Comparison of ENCODE assay signal across 1 cellular context in genomic region chr20:266604-267562, GRCh38.
TF ChIP-seq lines count a peak whose summit lies in the region.

No MANE protein-coding gene starts in this region.

TF ChIP-seq in K562, 482 proteins besides CTCF, POLR2A, EP300 and RAD21 (continued from another document and continues in another):
- TF ChIP-seq ZBTB49 (CRISPR knock-in tag; IDR thresholded peaks at IDR 0.05; ENCODE audit: borderline replicate concordance): 0 out of 2 replicates have a peak, but pooled peaks have one; percentile 53
- TF ChIP-seq ZNF41 (CRISPR knock-in tag; conservative IDR thresholded peaks at IDR 0.05): 0 out of 2 replicates have a peak, but pooled peaks have one; percentile 38
- TF ChIP-seq SP1 (CRISPR knock-in tag; IDR thresholded peaks at IDR 0.05): peak; percentile 90
- peak; percentile 38; the same call in 1 of the 2 replicates for TF ChIP-seq ZBTB9 (CRISPR knock-in tag; IDR thresholded peaks at IDR 0.05)
- TF ChIP-seq GTF2F1 (IDR thresholded peaks at IDR 0.05; ENCODE audit: low read depth, low read length): no peak
- TF ChIP-seq EP400 (IDR thresholded peaks at IDR 0.05): peak; percentile 89
- TF ChIP-seq NFYB (IDR thresholded peaks at IDR 0.05; ENCODE audit: extremely low read depth, insufficient read length): no peak
- TF ChIP-seq GATAD2B (IDR thresholded peaks at IDR 0.05; ENCODE audit: borderline replicate concordance): 0 out of 2 replicates have a peak, but pooled peaks have one; percentile 14
- TF ChIP-seq SMAD3 (CRISPR knock-in tag; conservative IDR thresholded peaks at IDR 0.05): 0 out of 2 replicates have a peak, but pooled peaks have one; percentile 22
- TF ChIP-seq ZNF408 (CRISPR knock-in tag; IDR thresholded peaks at IDR 0.05; ENCODE audit: low read depth): no peak
- peak; percentile 88 for TF ChIP-seq ZNF584 (CRISPR knock-in tag; IDR thresholded peaks at IDR 0.05; ENCODE audit: low read depth)
- no peak for TF ChIP-seq RBM39 (optimal IDR thresholded peaks at IDR 0.05; ENCODE audit: low read depth, low read length)
- TF ChIP-seq NR2C1 (IDR thresholded peaks at IDR 0.05): peak; percentile 52; the same call in 1 of the 2 replicates
- TF ChIP-seq NR2C1 (tag; IDR thresholded peaks at IDR 0.05): peak; percentile 59; the same call in 1 of the 2 replicates
- TF ChIP-seq, protein P1, sequence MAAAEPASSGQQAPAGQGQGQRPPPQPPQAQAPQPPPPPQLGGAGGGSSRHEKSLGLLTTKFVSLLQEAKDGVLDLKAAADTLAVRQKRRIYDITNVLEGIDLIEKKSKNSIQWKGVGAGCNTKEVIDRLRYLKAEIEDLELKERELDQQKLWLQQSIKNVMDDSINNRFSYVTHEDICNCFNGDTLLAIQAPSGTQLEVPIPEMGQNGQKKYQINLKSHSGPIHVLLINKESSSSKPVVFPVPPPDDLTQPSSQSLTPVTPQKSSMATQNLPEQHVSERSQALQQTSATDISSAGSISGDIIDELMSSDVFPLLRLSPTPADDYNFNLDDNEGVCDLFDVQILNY (CRISPR knock-in tag; IDR thresholded peaks at IDR 0.05): peak; percentile 94
- peak; percentile 38 for TF ChIP-seq TAF1 (IDR thresholded peaks at IDR 0.05; ENCODE audit: control insufficient read depth, extremely low read depth, insufficient read depth, low read length, severe bottlenecking)
- peak; percentile 21; the same call in 1 of the 2 replicates for TF ChIP-seq ZBED1 (IDR thresholded peaks at IDR 0.05)
- peak; percentile 74; the same call in 1 of the 2 replicates for TF ChIP-seq ZNF175 (CRISPR knock-in tag; IDR thresholded peaks at IDR 0.05; ENCODE audit: low read depth)
- peak in 1 of 2 experiments; percentile 47; a peak in 1 of 4 replicates for TF ChIP-seq TBL1XR1 (IDR thresholded peaks at IDR 0.05; ENCODE audit: low read length in 2 of 2)
- no peak; the same call in none of the 2 replicates for TF ChIP-seq JUND (IDR thresholded peaks at IDR 0.05; ENCODE audit: borderline replicate concordance, low read depth, low read length)
- TF ChIP-seq JUND (tag; IDR thresholded peaks at IDR 0.05; ENCODE audit: borderline replicate concordance, low read depth, low read length): peak; percentile 56; the same call in 2 of the 3 replicates
- peak; percentile 64 for TF ChIP-seq NCOR1 (IDR thresholded peaks at IDR 0.05)
- peak; percentile 92 for TF ChIP-seq ZNF589 (CRISPR knock-in tag; IDR thresholded peaks at IDR 0.05; ENCODE audit: low read depth)
- peak; percentile 75; the same call in 1 of the 2 replicates for TF ChIP-seq NBN (IDR thresholded peaks at IDR 0.05; ENCODE audit: low read depth)
- TF ChIP-seq, protein P2, sequence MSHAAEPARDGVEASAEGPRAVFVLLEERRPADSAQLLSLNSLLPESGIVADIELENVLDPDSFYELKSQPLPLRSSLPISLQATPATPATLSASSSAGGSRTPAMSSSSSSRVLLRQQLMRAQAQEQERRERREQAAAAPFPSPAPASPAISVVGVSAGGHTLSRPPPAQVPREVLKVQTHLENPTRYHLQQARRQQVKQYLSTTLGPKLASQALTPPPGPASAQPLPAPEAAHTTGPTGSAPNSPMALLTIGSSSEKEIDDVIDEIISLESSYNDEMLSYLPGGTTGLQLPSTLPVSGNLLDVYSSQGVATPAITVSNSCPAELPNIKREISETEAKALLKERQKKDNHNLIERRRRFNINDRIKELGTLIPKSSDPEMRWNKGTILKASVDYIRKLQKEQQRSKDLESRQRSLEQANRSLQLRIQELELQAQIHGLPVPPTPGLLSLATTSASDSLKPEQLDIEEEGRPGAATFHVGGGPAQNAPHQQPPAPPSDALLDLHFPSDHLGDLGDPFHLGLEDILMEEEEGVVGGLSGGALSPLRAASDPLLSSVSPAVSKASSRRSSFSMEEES (CRISPR knock-in tag; IDR thresholded peaks at IDR 0.05): peak; percentile 2; the same call in 1 of the 2 replicates
- peak; percentile 47 for TF ChIP-seq MEIS2 (IDR thresholded peaks at IDR 0.05; ENCODE audit: partially characterized antibody)
- TF ChIP-seq SOX6 (IDR thresholded peaks at IDR 0.05): peak; percentile 81
- no peak for TF ChIP-seq MAFG (tag; conservative IDR thresholded peaks at IDR 0.05)
- no peak for TF ChIP-seq PHTF2 (CRISPR knock-in tag; IDR thresholded peaks at IDR 0.05)
- peak; percentile 74; the same call in 1 of the 2 replicates for TF ChIP-seq LEF1 (IDR thresholded peaks at IDR 0.05)
- peak; percentile 43; the same call in 1 of the 2 replicates for TF ChIP-seq RFX1 (IDR thresholded peaks at IDR 0.05)
- TF ChIP-seq NFE2 (IDR thresholded peaks at IDR 0.05; ENCODE audit: low read depth): no peak
- 0 out of 2 replicates have a peak, but pooled peaks have one; percentile 42 for TF ChIP-seq DIDO1 (tag; IDR thresholded peaks at IDR 0.05; ENCODE audit: low read depth)
- TF ChIP-seq C11orf30 (IDR thresholded peaks at IDR 0.05; ENCODE audit: low read depth): 0 out of 2 replicates have a peak, but pooled peaks have one; percentile 16
- TF ChIP-seq MTA1 (IDR thresholded peaks at IDR 0.05; ENCODE audit: borderline replicate concordance): peak; percentile 30; the same call in 1 of the 2 replicates
- TF ChIP-seq DPF2 (IDR thresholded peaks at IDR 0.05): peak; percentile 83
- TF ChIP-seq MNT (conservative IDR thresholded peaks at IDR 0.05): peak; percentile 78 to 86; a peak in 3 of 4 replicates
- TF ChIP-seq RCOR1 (IDR thresholded peaks at IDR 0.05; ENCODE audit: borderline replicate concordance in 1 of 2, low read depth in 2 of 2, low read length in 2 of 2): peak in 1 of 2 experiments; percentile 37; a peak in 2 of 4 replicates
- TF ChIP-seq FOXA3 (CRISPR knock-in tag; conservative IDR thresholded peaks at IDR 0.05 in 1 of 2, IDR thresholded peaks at IDR 0.05 in 1 of 2): 0 out of 4 replicates have a peak, but pooled peaks of 1 of the 2 experiments have one; percentile 84
- peak; percentile 78; the same call in 1 of the 2 replicates for TF ChIP-seq HDAC2 (IDR thresholded peaks at IDR 0.05)
- peak; percentile 94; the same call in 1 of the 2 replicates for TF ChIP-seq ZNF282 (CRISPR knock-in tag; IDR thresholded peaks at IDR 0.05)
- peak; percentile 79; the same call in 1 of the 2 replicates for TF ChIP-seq RB1 (IDR thresholded peaks at IDR 0.05; ENCODE audit: low read depth)
- peak; percentile 70; the same call in 1 of the 2 replicates for TF ChIP-seq IRF9 (tag; IDR thresholded peaks at IDR 0.05)
- TF ChIP-seq POLR2AphosphoS2 (IDR thresholded peaks at IDR 0.05; ENCODE audit: low read length): no peak
- peak; percentile 59 for TF ChIP-seq NUFIP1 (IDR thresholded peaks at IDR 0.05; ENCODE audit: partially characterized antibody)
- no peak for TF ChIP-seq XRCC5 (IDR thresholded peaks at IDR 0.05; ENCODE audit: low read depth, low read length)
- 0 out of 2 replicates have a peak, but pooled peaks have one; percentile 32 for TF ChIP-seq GTF2A2 (tag; IDR thresholded peaks at IDR 0.05)
- TF ChIP-seq BCOR (IDR thresholded peaks at IDR 0.05): 0 out of 2 replicates have a peak, but pooled peaks have one; percentile 36
- 0 out of 2 replicates have a peak, but pooled peaks have one; percentile 50 for TF ChIP-seq MIER1 (IDR thresholded peaks at IDR 0.05; ENCODE audit: low read depth)
- TF ChIP-seq KDM1A (IDR thresholded peaks at IDR 0.05): 0 out of 4 replicates have a peak, but pooled peaks of 1 of the 2 experiments have one; percentile 9
- peak; percentile 47; the same call in 1 of the 2 replicates for TF ChIP-seq POLR2H (tag; IDR thresholded peaks at IDR 0.05; ENCODE audit: low read depth)
- peak; percentile 82 for TF ChIP-seq CBFA2T3 (IDR thresholded peaks at IDR 0.05)
- no peak for TF ChIP-seq CBX8 (IDR thresholded peaks at IDR 0.05; ENCODE audit: borderline replicate concordance, extremely low read depth, low read depth, low read length, poor library complexity, severe bottlenecking)
- no peak for TF ChIP-seq ZNF655 (CRISPR knock-in tag; IDR thresholded peaks at IDR 0.05)
- TF ChIP-seq BRD9 (IDR thresholded peaks at IDR 0.05; ENCODE audit: low read depth, partially characterized antibody): peak; percentile 60
- peak; percentile 81 for TF ChIP-seq TCF3 (CRISPR knock-in tag; IDR thresholded peaks at IDR 0.05)
- peak; percentile 38; the same call in 1 of the 2 replicates for TF ChIP-seq ZNF134 (CRISPR knock-in tag; conservative IDR thresholded peaks at IDR 0.05)
- peak; percentile 92 for TF ChIP-seq ZFX (CRISPR knock-in tag; IDR thresholded peaks at IDR 0.05)
- peak; percentile 84 for TF ChIP-seq SMC3 (conservative IDR thresholded peaks at IDR 0.05; ENCODE audit: insufficient read depth, low read depth, low read length)
- TF ChIP-seq ZBTB7A (IDR thresholded peaks at IDR 0.05; ENCODE audit: borderline replicate concordance, control insufficient read depth, low read depth, low read length): peak; percentile 62; the same call in 1 of the 2 replicates
- peak; percentile 78 for TF ChIP-seq RBFOX2 (IDR thresholded peaks at IDR 0.05; ENCODE audit: low read depth, low read length)
